9 cellular contexts compared by ENCODE assay signal in genomic region chr2:45843136-45843535, GRCh38.
DNase-seq lines count a peak whose midpoint lies in the region; ATAC-seq and TF ChIP-seq lines count a peak whose summit lies in the region.
"Had no signal": no experiment of that assay in that cellular context is flagged by ENCODE, and none has a peak within 500 bp of the region (broad histone marks: within the 10 kb centered on the region; RNA-seq: fewer than 3 reads in every experiment).

No MANE protein-coding gene starts in this region.

- H3K4me2 ChIP-seq in mesenchymal stem cell (ENCODE audit: low read length, poor library complexity, severe bottlenecking) = no peak overlapping the region

- POLR2A ChIA-PET in GM10248 (lab: Yijun Ruan, JAX) = no interaction called here

- DNase-seq in GM10248 (ENCODE audit: extremely low spot score) (peak; percentile 36), UCSD-AML1 (lab: John Stamatoyannopoulos, UW; ENCODE audit: unreplicated experiment) (peak; percentile 32), ureter (ENCODE audit: low spot score) (no peak), DMS153 (lab: John Stamatoyannopoulos, UW) (no peak), mesenchymal stem cell (no peak)
- DNase-seq in stimulated activated CD4-positive, alpha-beta T cell treated with anti-CD3 and anti-CD28 coated beads, Interleukin-15, amount 100 ng/mL, for 24 hours = no peak
- DNase-seq: NCI-H510A had no signal

- WGBS in mesenchymal stem cell = 100% methylated on average over 6 of the region's 8 CpGs

- no peaks in the 10 kb centered on the region for H3K4me1 ChIP-seq in mesenchymal stem cell (ENCODE audit: control insufficient read depth, insufficient read depth, low read depth, low read length)

- no peak overlapping the region for H3K14ac ChIP-seq in mesenchymal stem cell (ENCODE audit: low read length in 2 of 2)

- H3K9me3 ChIP-seq in mesenchymal stem cell (ENCODE audit: control insufficient read depth, low read length) = no peaks in the 10 kb centered on the region

- no peak overlapping the region for H3K4me3 ChIP-seq in mesenchymal stem cell (ENCODE audit: insufficient read depth in 1 of 2, low read depth in 1 of 2, low read length in 2 of 2)

- no peak overlapping the region for H2BK15ac ChIP-seq in mesenchymal stem cell (ENCODE audit: low read depth, poor library complexity, severe bottlenecking)

- H2BK12ac ChIP-seq in mesenchymal stem cell (ENCODE audit: low read length in 2 of 2) = no peak overlapping the region

- peaks cover 0 to 34% of the 10 kb centered on the region in 2 experiments for H3K36me3 ChIP-seq in mesenchymal stem cell (ENCODE audit: control insufficient read depth in 1 of 2, insufficient read depth in 2 of 2, low read depth in 1 of 2, low read length in 2 of 2)

- H4K91ac ChIP-seq in mesenchymal stem cell (ENCODE audit: low read length) = no peak overlapping the region

- H3K18ac ChIP-seq in mesenchymal stem cell (ENCODE audit: low read depth in 1 of 2, low read length in 2 of 2) = no peak overlapping the region

- ATAC-seq in GM19463 (IDR thresholded peaks at IDR 0.05; ENCODE audit: unreplicated experiment) = peak; percentile 53
- peak; percentile 53 for ATAC-seq in HG03378 (IDR thresholded peaks at IDR 0.05; ENCODE audit: unreplicated experiment)

- H2AFZ ChIP-seq in mesenchymal stem cell (ENCODE audit: low read depth, low read length) = no peak overlapping the region

- CTCF ChIA-PET in GM10248 (lab: Yijun Ruan, JAX) = interaction anchor here (1.0 to 3.4 kb wide), 6 partner anchors 9 to 193 kb away, joined by 3 to 13 read pairs (median 4); no protein-coding TSS in a partner anchor

- TF ChIP-seq CTCF in GM10248 (IDR thresholded peaks at IDR 0.05; ENCODE audit: control extremely low read depth, extremely low read depth, low read depth, missing control alignments) = no peak

- no peak overlapping the region for H4K8ac ChIP-seq in mesenchymal stem cell (ENCODE audit: low read length)

- no peak overlapping the region for H2BK120ac ChIP-seq in mesenchymal stem cell (ENCODE audit: low read depth, low read length)

- no peaks in the 10 kb centered on the region for H3K27me3 ChIP-seq in mesenchymal stem cell (ENCODE audit: control insufficient read depth in 1 of 2, insufficient read depth in 1 of 2, low read length in 2 of 2)

- H3K27ac ChIP-seq in mesenchymal stem cell (ENCODE audit: low read length, poor library complexity, severe bottlenecking) = no peak overlapping the region

- H3K79me1 ChIP-seq in mesenchymal stem cell (replicated peaks; ENCODE audit: low read length, poor library complexity, severe bottlenecking) = peaks cover 2% of the 10 kb centered on the region

- H3K23ac ChIP-seq in mesenchymal stem cell (ENCODE audit: low read length in 2 of 2) = no peak overlapping the region

- H2BK5ac ChIP-seq in mesenchymal stem cell (ENCODE audit: low read depth, low read length, poor library complexity, severe bottlenecking) = no peak overlapping the region

- no peak overlapping the region for H3K4ac ChIP-seq in mesenchymal stem cell (ENCODE audit: low read depth in 1 of 2, low read length in 2 of 2)

- H3K9ac ChIP-seq in mesenchymal stem cell (ENCODE audit: low read length) = no peak overlapping the region

- no peak overlapping the region for H2AK5ac ChIP-seq in mesenchymal stem cell (ENCODE audit: low read length, severe bottlenecking)

Comparison
In these comparisons a context has a peak if more than half of its experiments do, and no peak if none do; other contexts are left out.
1. DNase-seq: peak in GM10248 (single experiment) and UCSD-AML1 (single experiment); none in stimulated activated CD4-positive, alpha-beta T cell treated with anti-CD3 and anti-CD28 coated beads, Interleukin-15, amount 100 ng/mL, for 24 hours (single experiment), ureter (single experiment), DMS153 (single experiment) and mesenchymal stem cell (single experiment).